8 cellular contexts compared by ENCODE assay signal in genomic region chr2:202997113-202997512, GRCh38. TPM values are rescaled to one million over a fixed set of nuclear protein-coding genes. Genes with fewer than 3 reads are reported as not detected.
DNase-seq lines count a peak whose midpoint lies in the region; TF ChIP-seq lines count a peak whose summit lies in the region.
"Not testable (repeated sequence)": the region's sequence is repeated elsewhere in the genome, so short reads cannot be mapped to it uniquely, and the experiment has no call there.

No MANE protein-coding gene starts in this region.

- H3K4me3 ChIP-seq in AG04450 (ENCODE audit: low read depth, low read length); skeletal muscle cell (ENCODE audit: low read depth, low read length): not testable (repeated sequence)

- H3K9me3 ChIP-seq in AG04450 (ENCODE audit: control insufficient read depth, insufficient read depth, low read length) = not testable (repeated sequence)

- not testable (repeated sequence) for BruUV-seq in MCF 10A (replicated peaks; lab: Mats Ljungman, UMichigan)

- intact Hi-C loops in MCF 10A (cut with micrococcal nuclease) = not testable (repeated sequence)

- not testable (repeated sequence) for H3K36me3 Mint-ChIP-seq in MCF 10A (ENCODE audit: insufficient read depth, unreplicated experiment)

- H3K4me3 Mint-ChIP-seq in MCF 10A (ENCODE audit: unreplicated experiment) = not testable (repeated sequence)

- H3K27ac ChIP-seq in AG04450 (ENCODE audit: low read depth, low read length) = peak overlapping the region; percentile 11

- H3K27me3 ChIP-seq in AG04450 (ENCODE audit: control insufficient read depth, insufficient read depth, low read length) = not testable (repeated sequence)

- not testable (repeated sequence) for DNase-seq in AG04450 (ENCODE audit: low read depth, low spot score)
- DNase-seq in HT1080 (ENCODE audit: low read depth) (peak; percentile 21), NOMO-1 (lab: John Stamatoyannopoulos, UW; ENCODE audit: unreplicated experiment in 2 of 2) (peak; percentile 65 to 91), SIG-M5 treated with dmso at 0.1 percent for 504 hours (lab: John Stamatoyannopoulos, UW; ENCODE audit: unreplicated experiment) (peak; percentile 87), MCF 10A (ENCODE audit: unreplicated experiment) (peak; percentile 56), fibroblast of gingiva (ENCODE audit: low read depth) (peak; percentile 56), kidney tubule cell (ENCODE audit: low spot score) (peak; percentile 21), skeletal muscle cell (ENCODE audit: low read depth) (peak; percentile 8)

- H3K4me1 Mint-ChIP-seq in MCF 10A (ENCODE audit: insufficient read depth, unreplicated experiment) = not testable (repeated sequence)

- not testable (repeated sequence) for TF ChIP-seq CTCF in AG04450 (IDR thresholded peaks at IDR 0.05; ENCODE audit: low read depth, low read length); MCF 10A (IDR thresholded peaks at IDR 0.05; ENCODE audit: unreplicated experiment)

- H3K9me3 Mint-ChIP-seq in MCF 10A (ENCODE audit: unreplicated experiment) = not testable (repeated sequence)

- CTCF ChIA-PET in AG04450 (lab: Charles Lee); MCF 10A (lab: Yijun Ruan, JAX): not testable (repeated sequence)

- POLR2A ChIA-PET in AG04450 (lab: Yijun Ruan, JAX) = interaction anchor here (1.3 kb wide), 1 partner anchor 17 kb away, joined by 5 read pairs; the partner anchor contains the start of gene NBEAL1
- POLR2A ChIA-PET in MCF 10A (lab: Yijun Ruan, JAX) = interaction anchor here (1.0 to 1.3 kb wide), 2 partner anchors 14 to 18 kb away, joined by 3 to 4 read pairs; partner anchors contain the start of gene NBEAL1

- not testable (repeated sequence) for H3K27ac Mint-ChIP-seq in MCF 10A (ENCODE audit: low read depth, unreplicated experiment)

- H3K27me3 Mint-ChIP-seq in MCF 10A (ENCODE audit: insufficient read depth, unreplicated experiment) = not testable (repeated sequence)

RNA-seq across cellular contexts. Expression of gene NBEAL1, which starts 17.6 kb away (rescaled TPM):
- polyA plus RNA-seq in AG04450 (2011; rRNA removed) = 11.1 and 11.7 TPM in 2 replicates
- 24.3 and 65.4 TPM in 2 replicates for polyA minus RNA-seq in AG04450 (2011; rRNA and poly(A)+ RNA removed)
- 4.5 and 4.7 TPM in 2 replicates for total RNA-seq in HT1080 (2014; rRNA removed; shearing (Covaris generic))
- 4.0 and 7.4 TPM in 2 replicates for polyA plus RNA-seq in HT1080 (2015; cell fraction: cytosol; rRNA removed)
- 5.5 and 6.9 TPM in 2 replicates for polyA plus RNA-seq in HT1080 (2015; cell fraction: nucleus; rRNA removed)
- 18.8 and 20.4 TPM in 2 replicates for total RNA-seq in MCF 10A (2022)
